In the genomic region with DNA sequence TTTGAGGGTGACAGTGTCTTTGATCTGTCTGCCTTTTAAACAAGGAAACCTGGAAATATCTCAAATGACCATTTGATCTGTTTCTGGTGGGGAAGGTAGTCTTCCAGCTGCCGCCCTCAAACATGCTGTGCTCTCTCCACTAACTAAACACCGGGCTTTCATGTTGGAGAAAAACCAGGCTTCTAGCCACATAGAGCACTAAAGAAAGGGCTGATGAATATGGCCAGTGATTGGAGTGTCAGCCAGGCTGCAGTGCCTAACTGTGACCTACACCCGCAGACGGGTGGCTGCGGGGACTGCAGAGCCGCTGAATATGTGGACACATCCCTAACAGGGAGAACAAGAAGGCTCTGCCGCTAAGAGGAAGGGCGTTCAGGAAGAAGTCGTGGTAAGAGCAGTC, we compare ENCODE assay signal across 17 cellular contexts.
"Had no signal": no experiment of that assay in that cellular context is flagged by ENCODE, and none has a peak within 500 bp of the region (broad histone marks: within the 10 kb centered on the region; RNA-seq: fewer than 3 reads in every experiment).

No MANE protein-coding gene starts in this region.

- ATAC-seq: activated CD4-positive, alpha-beta T cell treated with anti-CD3 and anti-CD28 coated beads for 36 hours; left lung; pancreas; sciatic nerve; stimulated activated effector memory CD8-positive, alpha-beta T cell treated with anti-CD3 and anti-CD28 coated beads, Interleukin-12 subunit alpha, Interleukin-12 subunit beta, amount 100 ng/mL, for 72 hours had no signal

- H3K27ac ChIP-seq: epithelial cell of prostate, left lung, neutrophil, pancreas had no signal

- H3K4me1 ChIP-seq: left lung, pancreas had no signal

- H3K27me3 ChIP-seq: left lung, neutrophil, pancreas had no signal

- H3K4me1 Mint-ChIP-seq: activated CD4-positive, alpha-beta T cell treated with anti-CD3 and anti-CD28 coated beads for 36 hours; endodermal cell; naive B cell; stimulated activated effector memory CD8-positive, alpha-beta T cell treated with anti-CD3 and anti-CD28 coated beads, Interleukin-12 subunit alpha, Interleukin-12 subunit beta, amount 100 ng/mL, for 72 hours had no signal

- H3K9me3 ChIP-seq: left lung, neutrophil, pancreas had no signal

- H3K36me3 ChIP-seq: left lung, neutrophil, pancreas had no signal

- H3K36me3 Mint-ChIP-seq: activated naive CD8-positive, alpha-beta T cell; naive B cell; stimulated activated effector memory CD8-positive, alpha-beta T cell treated with anti-CD3 and anti-CD28 coated beads, Interleukin-12 subunit alpha, Interleukin-12 subunit beta, amount 100 ng/mL, for 72 hours had no signal

- H3K27ac Mint-ChIP-seq: activated CD4-positive, alpha-beta T cell treated with anti-CD3 and anti-CD28 coated beads for 36 hours; activated naive CD8-positive, alpha-beta T cell; endodermal cell; naive B cell; stimulated activated effector memory CD8-positive, alpha-beta T cell treated with anti-CD3 and anti-CD28 coated beads, Interleukin-12 subunit alpha, Interleukin-12 subunit beta, amount 100 ng/mL, for 72 hours had no signal

- DNase-seq: activated CD4-positive, alpha-beta T cell treated with anti-CD3 and anti-CD28 coated beads for 36 hours; activated CD4-positive, alpha-beta T cell treated with anti-CD3 and anti-CD28 coated beads, Interleukin-2, amount 50 U/mL, for 48 hours; activated gamma-delta T cell treated with Interleukin-2 at 50 U/mL for 16 hours; caudate nucleus; endodermal cell; foreskin melanocyte; kidney; naive B cell; pancreas; stimulated activated CD4-positive, alpha-beta T cell treated with anti-CD3 and anti-CD28 coated beads, Interleukin-4, amount 100 ng/mL, for 24 hours; T-helper 2 cell had no signal

- H3K27me3 Mint-ChIP-seq: activated CD4-positive, alpha-beta T cell treated with anti-CD3 and anti-CD28 coated beads for 36 hours; naive B cell had no signal

- H3K4me3 ChIP-seq: left lung, pancreas had no signal

- H3K4me3 Mint-ChIP-seq: activated CD4-positive, alpha-beta T cell treated with anti-CD3 and anti-CD28 coated beads for 36 hours; activated naive CD8-positive, alpha-beta T cell; endodermal cell; naive B cell; stimulated activated effector memory CD8-positive, alpha-beta T cell treated with anti-CD3 and anti-CD28 coated beads, Interleukin-12 subunit alpha, Interleukin-12 subunit beta, amount 100 ng/mL, for 72 hours had no signal

- H3K9me3 Mint-ChIP-seq: endodermal cell had no signal
